In genomic region chr2:239401450-239402227, GRCh38 we compare ENCODE assay signal across 8 cellular contexts. TPM values are rescaled to one million over a fixed set of nuclear protein-coding genes. Genes with fewer than 3 reads are reported as not detected.
DNase-seq lines count a peak whose midpoint lies in the region; ATAC-seq and TF ChIP-seq lines count a peak whose summit lies in the region.

No MANE protein-coding gene starts in this region.

- H3K9ac ChIP-seq in duodenal mucosa (ENCODE audit: low read depth in 1 of 2, low read length in 2 of 2), result peak overlapping the region; percentile 94 to 100

- no peaks in the 10 kb centered on the region for H3K9me3 Mint-ChIP-seq in CD8-positive, alpha-beta T cell

- peak; percentile 87 to 97 (median 91) for DNase-seq in CD8-positive, alpha-beta T cell
- DNase-seq in NCI-H69 (lab: John Stamatoyannopoulos, UW), result peak; percentile 91
- DNase-seq in activated CD4-positive, alpha-beta T cell treated with anti-CD3 and anti-CD28 coated beads, Interleukin-2, amount 50 U/mL, for 1 hour, result peak; percentile 90
- DNase-seq in lower lobe of right lung, result peak; percentile 96
- DNase-seq in stimulated activated CD4-positive, alpha-beta T cell treated with anti-CD3 and anti-CD28 coated beads, Interleukin-4, amount 100 ng/mL, for 48 hours (ENCODE audit: low read depth in 2 of 2), result peak; percentile 83 to 91

- CTCF ChIA-PET in CD8-positive, alpha-beta T cell (lab: Charles Lee), result interaction anchor here (1.0 to 1.7 kb wide), 2 partner anchors 103 to 134 kb away, joined by 3 to 8 read pairs; no protein-coding TSS in a partner anchor

- TF ChIP-seq CTCF in CD8-positive, alpha-beta T cell (IDR thresholded peaks at IDR 0.05), result no peak
- no peak for TF ChIP-seq CTCF in lower lobe of right lung (IDR thresholded peaks at IDR 0.05)

- H3K27ac Mint-ChIP-seq in CD8-positive, alpha-beta T cell, result peak overlapping the region; percentile 98

- peak; percentile 49 for ATAC-seq in CD8-positive, alpha-beta T cell
- ATAC-seq in GM19397 (IDR thresholded peaks at IDR 0.05; ENCODE audit: unreplicated experiment) (peak; percentile 59), HG03558 (IDR thresholded peaks at IDR 0.05; ENCODE audit: extremely low read depth, unreplicated experiment) (peak; percentile 33), lower lobe of right lung (peak; percentile 94)

- intact Hi-C loops in CD8-positive, alpha-beta T cell (cut with DNase I, micrococcal nuclease), result loop anchor here (1.0 to 10.0 kb wide), 9 partner anchors 20 to 1163 kb away; partner anchors contain the start of genes NDUFA10 (in 2 of the 2), COPS9 (in 1 of the 2), DUSP28 (in 1 of the 2) and RNPEPL1 (in 1 of the 2)
- intact Hi-C loops in lower lobe of right lung (cut with DNase I), result no loop called here

- peaks cover 2% of the 10 kb centered on the region for H3K36me3 Mint-ChIP-seq in CD8-positive, alpha-beta T cell

- H3K4me1 ChIP-seq in CD8-positive, alpha-beta T cell (ENCODE audit: insufficient read depth, low read length), result peaks cover 18% of the 10 kb centered on the region
- H3K4me1 ChIP-seq in duodenal mucosa (ENCODE audit: control insufficient read depth in 1 of 2, insufficient read depth in 2 of 2, low read length in 2 of 2) (peaks cover 0 to 12% of the 10 kb centered on the region in 2 donors), lower lobe of right lung (peaks cover 5% of the 10 kb centered on the region)

- POLR2A ChIA-PET in CD8-positive, alpha-beta T cell (lab: Charles Lee), result interaction anchor here (0.6 to 1.9 kb wide), 12 partner anchors 11 to 1220 kb away, joined by 3 to 13 read pairs (median 4); no protein-coding TSS in a partner anchor

- no peaks in the 10 kb centered on the region for H3K36me3 ChIP-seq in CD8-positive, alpha-beta T cell (ENCODE audit: insufficient read depth, low read length)
- no peaks in the 10 kb centered on the region for H3K36me3 ChIP-seq in duodenal mucosa (ENCODE audit: control insufficient read depth in 1 of 2, insufficient read depth in 2 of 2, low read length in 2 of 2)
- H3K36me3 ChIP-seq in lower lobe of right lung, result no peaks in the 10 kb centered on the region

- peak overlapping the region; percentile 99 for H3K27ac ChIP-seq in CD8-positive, alpha-beta T cell (ENCODE audit: low read depth, low read length)
- H3K27ac ChIP-seq in duodenal mucosa (ENCODE audit: low read depth, low read length), result peak overlapping the region; percentile 100
- H3K27ac ChIP-seq in lower lobe of right lung, result peak overlapping the region; percentile 100

- H3K4me1 Mint-ChIP-seq in CD8-positive, alpha-beta T cell (ENCODE audit: low read depth), result peaks cover 41% of the 10 kb centered on the region

- no peaks in the 10 kb centered on the region for H3K27me3 ChIP-seq in CD8-positive, alpha-beta T cell (ENCODE audit: insufficient read depth, low read length)
- H3K27me3 ChIP-seq in duodenal mucosa (ENCODE audit: control insufficient read depth in 1 of 2, insufficient read depth in 2 of 2, low read length in 2 of 2), result no peaks in the 10 kb centered on the region
- H3K27me3 ChIP-seq in lower lobe of right lung (ENCODE audit: low read depth), result no peaks in the 10 kb centered on the region

- H3K9me3 ChIP-seq in CD8-positive, alpha-beta T cell (ENCODE audit: low read length), result no peaks in the 10 kb centered on the region
- H3K9me3 ChIP-seq in duodenal mucosa (ENCODE audit: control insufficient read depth in 1 of 2, low read length in 2 of 2) (no peaks in the 10 kb centered on the region), lower lobe of right lung (no peaks in the 10 kb centered on the region)

- H3K27me3 Mint-ChIP-seq in CD8-positive, alpha-beta T cell (ENCODE audit: low read depth), result no peaks in the 10 kb centered on the region

- H3K4me3 ChIP-seq in CD8-positive, alpha-beta T cell (ENCODE audit: low read depth, low read length), result peak overlapping the region; percentile 95
- H3K4me3 ChIP-seq in duodenal mucosa (ENCODE audit: low read depth in 1 of 2, low read length in 2 of 2) (peak overlapping the region; percentile 87 to 92), lower lobe of right lung (peak overlapping the region; percentile 68)

- peak overlapping the region; percentile 93 for H3K4me3 Mint-ChIP-seq in CD8-positive, alpha-beta T cell

RNA-seq across cellular contexts. Expression of gene HDAC4, which starts 0.8 kb away (rescaled TPM):
- 10 to 100 TPM; 28.3 to 35.7 TPM for total RNA-seq in CD8-positive, alpha-beta T cell
- 44.9 TPM for total RNA-seq in lower lobe of right lung

Comparison
In these comparisons a context has a peak if more than half of its experiments do, and no peak if none do; other contexts are left out.
1. Peak in every context shown above with its lines: DNase-seq, ATAC-seq, H3K4me3 ChIP-seq and H3K27ac ChIP-seq.
2. ATAC-seq: peak in every context shown above with its lines; median percentile 94 in lower lobe of right lung; 59 in GM19397; 49 in CD8-positive, alpha-beta T cell; 33 in HG03558.